21 cellular contexts compared by ENCODE assay signal in the genomic region with DNA sequence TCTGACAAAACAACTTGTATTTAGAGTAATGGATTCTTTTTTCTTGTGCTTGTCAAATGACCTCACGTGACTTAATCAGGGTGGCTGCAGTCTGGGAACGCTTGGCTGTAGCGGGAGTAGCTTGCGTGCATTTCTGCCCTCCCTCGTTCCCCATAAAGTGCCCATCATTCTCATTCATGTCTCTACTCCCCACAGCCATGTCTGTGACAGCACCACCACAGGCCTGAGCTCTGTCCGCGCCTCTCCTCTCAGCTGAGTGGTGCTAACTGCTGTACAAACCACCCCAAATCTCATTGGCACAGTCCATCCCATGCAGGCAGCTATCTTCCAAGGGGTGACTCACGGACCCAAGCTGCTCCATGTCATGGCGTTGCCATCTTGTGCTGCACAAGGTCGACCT.
"Had no signal": no experiment of that assay in that cellular context is flagged by ENCODE, and none has a peak within 500 bp of the region (broad histone marks: within the 10 kb centered on the region; RNA-seq: fewer than 3 reads in every experiment).

No MANE protein-coding gene starts in this region.

- H3K9me2 ChIP-seq: SK-N-SH had no signal

- H3K4me3 Mint-ChIP-seq: IgD-negative memory B cell had no signal

- H3K36me3 Mint-ChIP-seq: IgD-negative memory B cell had no signal

- H3K9me3 Mint-ChIP-seq: IgD-negative memory B cell had no signal

- H3K27me3 ChIP-seq: Peyer's patch had no signal

- H3K27ac Mint-ChIP-seq: IgD-negative memory B cell had no signal

- H3K27me3 Mint-ChIP-seq: IgD-negative memory B cell had no signal

- DNase-seq: KBM-7, NCI-H1092, NCI-H1105 treated with DMSO at 0.1 percent for 48 hours, NCI-H1417 treated with DMSO at 0.1 percent for 48 hours, NCI-H146, NCI-H1694 treated with DMSO at 0.1 percent for 48 hours, NCI-H1930, NCI-H2081, NCI-H2107, NCI-H2227 treated with DMSO at 0.1 percent for 48 hours, NCI-H510A, NCI-H524 treated with DMSO at 0.1 percent for 48 hours, NCI-H69, NCI-H774, PC-9, Peyer's patch, SHP77, SK-N-SH, SW 1271 had no signal

- H2AFZ ChIP-seq: PC-9 had no signal

- H3K4me1 ChIP-seq: Peyer's patch had no signal

- H3K27ac ChIP-seq: HL-60, PC-9, Peyer's patch had no signal

- H3K9ac ChIP-seq: SK-N-SH had no signal

- H3K4me2 ChIP-seq: PC-9, SK-N-SH had no signal

- H3K4me1 Mint-ChIP-seq: IgD-negative memory B cell had no signal

- H3K36me3 ChIP-seq: Peyer's patch had no signal

- H3K9me3 ChIP-seq: Peyer's patch, SK-N-SH had no signal

- H3K4me3 ChIP-seq: PC-9, Peyer's patch had no signal
